9 cellular contexts compared by ENCODE assay signal in the genomic region with DNA sequence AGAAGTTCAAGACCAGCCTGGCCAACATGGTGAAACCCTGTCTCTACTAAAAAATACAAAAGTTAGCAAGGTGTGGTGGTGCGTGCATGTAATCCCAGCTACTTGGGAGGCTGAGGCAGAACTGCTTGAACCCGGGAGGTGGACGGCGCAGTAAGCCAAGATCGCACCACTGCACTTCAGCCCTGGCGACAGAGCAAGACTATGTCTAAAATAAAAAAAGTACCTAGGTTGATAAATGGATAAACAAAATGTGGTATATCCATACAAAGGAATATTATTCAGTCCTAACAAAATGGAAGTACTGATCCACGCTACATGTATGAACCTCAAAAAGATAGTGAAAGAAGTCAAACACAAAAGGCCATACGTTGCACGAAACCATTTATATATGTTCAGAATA. TPM values are rescaled to one million over a fixed set of nuclear protein-coding genes. Genes with fewer than 3 reads are reported as not detected.
DNase-seq lines count a peak whose midpoint lies in the region; ATAC-seq and TF ChIP-seq lines count a peak whose summit lies in the region.
"Had no signal": no experiment of that assay in that cellular context is flagged by ENCODE, and none has a peak within 500 bp of the region (broad histone marks: within the 10 kb centered on the region; RNA-seq: fewer than 3 reads in every experiment).

No MANE protein-coding gene starts in this region.

- peak overlapping the region; percentile 99 for H3K4me3 Mint-ChIP-seq in neural progenitor cell

- H3K27ac ChIP-seq in dorsolateral prefrontal cortex (no peak overlapping the region), neural progenitor cell (no peak overlapping the region)

- H3K4me1 Mint-ChIP-seq in neural progenitor cell: peaks cover 16% of the 10 kb centered on the region

- no peak for DNase-seq in NT2/D1 (ENCODE audit: low read depth, low spot score)
- no peak for DNase-seq in dorsolateral prefrontal cortex
- DNase-seq in neural progenitor cell (ENCODE audit: low spot score): no peak
- DNase-seq in DMS 273 (lab: John Stamatoyannopoulos, UW; ENCODE audit: unreplicated experiment): no peak
- DNase-seq in NCI-H2029 treated with DMSO at 0.1 percent for 48 hours (lab: John Stamatoyannopoulos, UW): no peak
- DNase-seq in germinal center (ENCODE audit: low spot score): no peak
- DNase-seq: colonic mucosa had no signal

- H3K4me2 ChIP-seq in neural progenitor cell: peak overlapping the region; percentile 82

- H3K27me3 Mint-ChIP-seq in neural progenitor cell (ENCODE audit: insufficient read depth, low read depth): peaks cover 2% of the 10 kb centered on the region

- H3F3A ChIP-seq in neural progenitor cell (ENCODE audit: low read depth): peaks cover 16% of the 10 kb centered on the region

- peaks cover 27% of the 10 kb centered on the region for H3K36me3 Mint-ChIP-seq in neural progenitor cell

- H3K9ac ChIP-seq in ES-I3 (ENCODE audit: low read depth, low read length): peak overlapping the region; percentile 89; the same call in 1 of the 2 replicates
- no peak overlapping the region for H3K9ac ChIP-seq in NT2/D1 (ENCODE audit: insufficient read length, low read depth)
- no peak overlapping the region for H3K9ac ChIP-seq in neural progenitor cell

- ATAC-seq in HG02610 (IDR thresholded peaks at IDR 0.05; ENCODE audit: unreplicated experiment): no peak

- intact Hi-C loops in dorsolateral prefrontal cortex (cut with DNase I): loop anchor here in 1 of 2 donors (10.0 kb wide), 1 partner anchor 566 kb away; the partner anchor contains the start of gene DDO

- no peak overlapping the region for H2AFZ ChIP-seq in neural progenitor cell (replicated peaks)

- H3K9me3 ChIP-seq in ES-I3 (ENCODE audit: control insufficient read depth, insufficient read depth, low read length): no peaks in the 10 kb centered on the region
- H3K9me3 ChIP-seq in NT2/D1 (ENCODE audit: insufficient read depth, low read length): peaks cover 8% of the 10 kb centered on the region; the same call in 1 of the 2 replicates
- no peaks in the 10 kb centered on the region for H3K9me3 ChIP-seq in neural progenitor cell (ENCODE audit: low read depth)
- H3K9me3 ChIP-seq: colonic mucosa had no signal

- H3K27me3 ChIP-seq in NT2/D1 (ENCODE audit: insufficient read depth, insufficient read length): no peaks in the 10 kb centered on the region
- H3K27me3 ChIP-seq in dorsolateral prefrontal cortex: no peaks in the 10 kb centered on the region
- H3K27me3 ChIP-seq in neural progenitor cell: no peaks in the 10 kb centered on the region
- H3K27me3 ChIP-seq: colonic mucosa had no signal

- H3K36me3 ChIP-seq in ES-I3 (ENCODE audit: insufficient read depth, low read length): peaks cover 3% of the 10 kb centered on the region; the same call in 1 of the 2 replicates
- H3K36me3 ChIP-seq in NT2/D1 (ENCODE audit: insufficient read depth, insufficient read length, low read length): peaks cover 24% of the 10 kb centered on the region
- peaks cover 12% of the 10 kb centered on the region for H3K36me3 ChIP-seq in neural progenitor cell
- H3K36me3 ChIP-seq: colonic mucosa had no signal

- no peaks in the 10 kb centered on the region for H4K20me1 ChIP-seq in neural progenitor cell (ENCODE audit: low read depth)

- H3K4me3 ChIP-seq in NT2/D1 (ENCODE audit: insufficient read length, low read depth): peak overlapping the region; percentile 94
- H3K4me3 ChIP-seq in dorsolateral prefrontal cortex: peak overlapping the region in 34 of 59 donors; percentile 70 to 99 (median 90)
- H3K4me3 ChIP-seq in neural progenitor cell: peak overlapping the region; percentile 83

- H3K4me1 ChIP-seq in ES-I3 (ENCODE audit: insufficient read depth, low read length) (no peaks in the 10 kb centered on the region), NT2/D1 (ENCODE audit: insufficient read depth, insufficient read length) (no peaks in the 10 kb centered on the region), neural progenitor cell (no peaks in the 10 kb centered on the region)

- peaks cover 23% of the 10 kb centered on the region for H3K9me3 Mint-ChIP-seq in neural progenitor cell

- TF ChIP-seq CTCF in dorsolateral prefrontal cortex (IDR thresholded peaks at IDR 0.05 in 54 of 56, conservative IDR thresholded peaks at IDR 0.05 in 2 of 56; ENCODE audit: low read depth in 1 of 56, partially characterized antibody in 56 of 56) (no peak), neural progenitor cell (IDR thresholded peaks at IDR 0.05) (no peak)

- peak overlapping the region; percentile 100 for H3K27ac Mint-ChIP-seq in neural progenitor cell

- peaks cover 38% of the 10 kb centered on the region for H3K79me2 ChIP-seq in neural progenitor cell (ENCODE audit: low read depth)

RNA-seq across cellular contexts. Expression of gene RPF2, which starts 1.2 kb away (rescaled TPM):
- total RNA-seq in dorsolateral prefrontal cortex (10 to 100 TPM; 10.5 to 25.8 (median 16.6) TPM), neural progenitor cell (ENCODE audit: low replicate concordance) (27.3 and 51.9 TPM in 2 replicates)

RNA-seq across cellular contexts. Expression of gene GTF3C6, which starts 22.1 kb away (rescaled TPM):
- total RNA-seq in dorsolateral prefrontal cortex (10 to 100 TPM; 30.8 to 68.0 (median 43.6) TPM), neural progenitor cell (ENCODE audit: low replicate concordance) (47.0 and 105 TPM in 2 replicates)
